Comparison of ENCODE assay signal across 10 cellular contexts in the genomic region with DNA sequence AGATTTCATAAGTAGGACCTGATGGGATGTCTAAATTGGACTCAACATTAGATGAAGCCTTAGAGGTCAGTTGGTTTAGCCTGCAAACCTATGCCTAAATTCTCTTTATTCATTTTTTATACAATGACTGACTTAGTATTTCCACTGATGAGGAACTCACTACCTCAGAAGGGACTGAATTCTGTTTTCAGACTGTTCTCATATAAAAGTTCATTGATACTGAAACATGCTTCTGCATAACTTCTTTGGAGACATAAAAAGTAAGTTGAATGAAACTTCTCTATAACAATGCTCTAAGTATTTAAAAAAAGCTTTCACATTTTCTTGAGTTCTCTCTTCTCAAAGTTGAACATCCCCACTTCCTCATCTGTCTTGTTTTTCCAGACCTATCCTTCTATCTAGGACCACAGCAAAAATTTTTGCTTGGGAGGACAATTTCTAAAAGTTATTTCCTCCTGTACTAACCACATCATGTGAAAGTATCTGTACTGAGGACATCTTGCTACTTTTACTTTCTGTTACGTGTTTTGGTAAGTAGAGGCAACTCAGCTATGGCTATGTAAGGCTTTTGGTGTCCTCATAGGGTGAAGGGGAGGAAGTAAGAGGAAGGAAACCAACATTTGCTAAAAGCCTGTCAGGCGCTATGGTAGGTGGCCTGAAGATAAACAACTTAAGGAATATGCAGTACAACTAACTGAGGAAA.
DNase-seq lines count a peak whose midpoint lies in the region; ATAC-seq and TF ChIP-seq lines count a peak whose summit lies in the region.
"Had no signal": no experiment of that assay in that cellular context is flagged by ENCODE, and none has a peak within 500 bp of the region (broad histone marks: within the 10 kb centered on the region; RNA-seq: fewer than 3 reads in every experiment).

No MANE protein-coding gene starts in this region.

- H3K27me3 Mint-ChIP-seq in T-helper 2 cell treated with Interferon-gamma antibody and Interleukin-4, amounts not matched to agents 5 μg/mL and 100 μg/mL, for 36 hours (ENCODE audit: low read depth), result no peaks in the 10 kb centered on the region

- TF ChIP-seq CTCF in neutrophil (IDR thresholded peaks at IDR 0.05) (no peak), GM13977 (IDR thresholded peaks at IDR 0.05; ENCODE audit: extremely low read depth, insufficient read depth, missing control alignments) (no peak)

- H3K27ac Mint-ChIP-seq in T-helper 2 cell treated with Interferon-gamma antibody and Interleukin-4, amounts not matched to agents 5 μg/mL and 100 μg/mL, for 36 hours, result peak overlapping the region; percentile 90

- no peaks in the 10 kb centered on the region for H4K20me1 ChIP-seq in Karpas-422 (ENCODE audit: insufficient read depth, low read depth, low read length)

- H3K4me1 Mint-ChIP-seq in T-helper 2 cell treated with Interferon-gamma antibody and Interleukin-4, amounts not matched to agents 5 μg/mL and 100 μg/mL, for 36 hours (ENCODE audit: low read depth), result peaks cover 24% of the 10 kb centered on the region

- no peaks in the 10 kb centered on the region for H3K27me3 ChIP-seq in neutrophil
- H3K27me3 ChIP-seq in Karpas-422 (ENCODE audit: low read length), result no peaks in the 10 kb centered on the region
- H3K27me3 ChIP-seq: pancreas had no signal

- H3K9me3 ChIP-seq in neutrophil, result no peaks in the 10 kb centered on the region
- no peaks in the 10 kb centered on the region for H3K9me3 ChIP-seq in Karpas-422 (ENCODE audit: low read length)
- H3K9me3 ChIP-seq: pancreas had no signal

- H3K36me3 ChIP-seq in neutrophil, result peaks cover 36% of the 10 kb centered on the region
- H3K36me3 ChIP-seq in Karpas-422 (ENCODE audit: insufficient read depth, low read length), result peaks cover 69% of the 10 kb centered on the region

- H3K27ac ChIP-seq in neutrophil (peak overlapping the region; percentile 79), Karpas-422 (ENCODE audit: low read length) (no peak overlapping the region)
- H3K27ac ChIP-seq: pancreas had no signal

- no peak overlapping the region for H3K4me3 ChIP-seq in neutrophil (ENCODE audit: low read depth in 1 of 2, low read length in 1 of 2)
- no peak overlapping the region for H3K4me3 ChIP-seq in Karpas-422 (ENCODE audit: low read length)
- H3K4me3 ChIP-seq: pancreas had no signal

- DNase-seq in NOMO-1 (lab: John Stamatoyannopoulos, UW; ENCODE audit: unreplicated experiment in 2 of 2) (peak; percentile 6 to 30), NOMO-1 treated with dmso at 0.1 percent for 144 hours (lab: John Stamatoyannopoulos, UW; ENCODE audit: unreplicated experiment) (no peak), Karpas-422 (no peak), germinal center (ENCODE audit: low spot score) (no peak), GM13977 (ENCODE audit: low spot score) (no peak)
- DNase-seq in T-helper 2 cell treated with Interferon-gamma antibody and Interleukin-4, amounts not matched to agents 5 μg/mL and 100 μg/mL, for 36 hours (ENCODE audit: low spot score), result no peak
- DNase-seq: NCI-H187 treated with DMSO at 0.1 percent for 48 hours, pancreas had no signal

- H3K36me3 Mint-ChIP-seq in T-helper 2 cell treated with Interferon-gamma antibody and Interleukin-4, amounts not matched to agents 5 μg/mL and 100 μg/mL, for 36 hours (ENCODE audit: low read depth), result peaks cover 47% of the 10 kb centered on the region

- no peak overlapping the region for H3K4me2 ChIP-seq in Karpas-422 (ENCODE audit: low read depth, low read length, poor library complexity, severe bottlenecking)

- peak; percentile 64 for ATAC-seq in HG02759 (IDR thresholded peaks at IDR 0.05; ENCODE audit: unreplicated experiment)

- peak overlapping the region; percentile 80 for H3K4me3 Mint-ChIP-seq in T-helper 2 cell treated with Interferon-gamma antibody and Interleukin-4, amounts not matched to agents 5 μg/mL and 100 μg/mL, for 36 hours

- H3K9ac ChIP-seq in Karpas-422 (ENCODE audit: low read length), result no peak overlapping the region

- no peak overlapping the region for H2AFZ ChIP-seq in Karpas-422 (ENCODE audit: low read length)

- peaks cover 9% of the 10 kb centered on the region for H3K79me2 ChIP-seq in Karpas-422 (ENCODE audit: low read length)

- H3K9me2 ChIP-seq in Karpas-422 (replicated peaks; ENCODE audit: insufficient read depth, low read length), result no peaks in the 10 kb centered on the region

- H3K9me3 Mint-ChIP-seq in T-helper 2 cell treated with Interferon-gamma antibody and Interleukin-4, amounts not matched to agents 5 μg/mL and 100 μg/mL, for 36 hours, result no peaks in the 10 kb centered on the region

- H3K4me1 ChIP-seq in neutrophil (ENCODE audit: control insufficient read depth in 1 of 2, insufficient read depth in 1 of 2, low read depth in 1 of 2, low read length in 1 of 2) (peaks cover 13 to 15% of the 10 kb centered on the region in 2 experiments), Karpas-422 (ENCODE audit: low read length) (no peaks in the 10 kb centered on the region)
- H3K4me1 ChIP-seq: pancreas had no signal

- in situ Hi-C loops in GM13977 (cut with MboI; ENCODE audit: low pct_unique_long_range_greater_than_20kb, low sequenced_read_pairs, unreplicated experiment), result no loop called here

Comparison
In these comparisons a context has a peak if more than half of its experiments do, and no peak if none do; other contexts are left out.
1. DNase-seq: peak in NOMO-1 (2 of 2); none in NOMO-1 treated with dmso at 0.1 percent for 144 hours (single experiment), T-helper 2 cell treated with Interferon-gamma antibody and Interleukin-4, amounts not matched to agents 5 μg/mL and 100 μg/mL, for 36 hours (single experiment), Karpas-422 (single experiment), germinal center (single experiment) and GM13977 (single experiment).